10 cellular contexts compared by ENCODE assay signal in the genomic region with DNA sequence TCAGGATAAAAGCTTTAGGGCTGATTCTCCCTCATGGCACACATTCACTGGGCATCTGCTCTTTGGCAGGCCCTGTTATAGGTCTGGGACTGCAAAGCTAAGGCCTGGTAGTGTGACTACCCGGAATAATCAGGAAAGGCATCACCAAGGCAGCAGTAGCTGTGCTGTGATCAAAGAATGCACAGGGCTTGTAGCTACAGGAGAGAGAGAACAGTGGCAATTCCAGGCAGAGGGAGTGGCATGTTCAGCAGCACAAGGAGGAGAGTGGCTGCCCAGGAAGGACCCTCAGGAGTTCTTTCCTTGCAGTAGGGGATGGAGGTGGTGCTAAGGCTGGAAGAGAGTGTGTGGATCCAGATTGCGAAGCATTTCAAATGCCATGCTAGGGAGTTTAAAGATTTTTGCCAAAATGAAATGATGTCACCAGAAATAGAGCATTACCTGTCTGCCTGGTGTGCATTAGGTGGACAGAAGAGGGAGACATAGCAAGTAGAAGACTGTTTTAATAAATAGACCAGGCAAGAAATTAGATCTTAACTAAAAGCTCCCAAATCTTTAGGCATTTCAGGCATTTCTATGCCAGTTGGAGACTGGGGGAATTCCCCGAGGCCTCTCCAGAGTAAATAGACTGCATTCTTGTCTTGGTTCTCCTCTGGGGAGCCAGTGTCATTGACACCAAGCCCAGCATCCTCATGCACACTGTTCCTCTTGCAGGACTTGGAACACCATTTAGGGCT.
DNase-seq lines count a peak whose midpoint lies in the region; ATAC-seq and TF ChIP-seq lines count a peak whose summit lies in the region.
"Had no signal": no experiment of that assay in that cellular context is flagged by ENCODE, and none has a peak within 500 bp of the region (broad histone marks: within the 10 kb centered on the region; RNA-seq: fewer than 3 reads in every experiment).

No MANE protein-coding gene starts in this region.

- H3K36me3 ChIP-seq in PC-9 (ENCODE audit: low read depth) = peaks cover 17% of the 10 kb centered on the region; the same call in 1 of the 2 replicates

- no peaks in the 10 kb centered on the region for H3K4me1 ChIP-seq in PC-9 (replicated peaks; ENCODE audit: insufficient read depth)
- H3K4me1 ChIP-seq: tibial nerve had no signal

- TF ChIP-seq CTCF in GM12873 (IDR thresholded peaks at IDR 0.05; ENCODE audit: insufficient read depth, low read depth, low read length, missing control alignments) = peak; percentile 35
- TF ChIP-seq CTCF in PC-9 (conservative IDR thresholded peaks at IDR 0.05) = peak; percentile 55
- TF ChIP-seq CTCF in epithelial cell of proximal tubule (conservative IDR thresholded peaks at IDR 0.05; ENCODE audit: low read depth, low read length) = peak; percentile 53
- peak; percentile 52 for TF ChIP-seq CTCF in osteocyte (IDR thresholded peaks at IDR 0.05)

- no peaks in the 10 kb centered on the region for H3K27me3 ChIP-seq in PC-9 (ENCODE audit: insufficient read depth, low read depth)
- H3K27me3 ChIP-seq: tibial nerve had no signal

- H2AFZ ChIP-seq in PC-9 = no peak overlapping the region

- H3K4me3 Mint-ChIP-seq in osteocyte (ENCODE audit: unreplicated experiment) = no peak overlapping the region

- no peaks in the 10 kb centered on the region for H3K79me2 ChIP-seq in PC-9 (ENCODE audit: low read depth)

- no peak for ATAC-seq in HG03378 (IDR thresholded peaks at IDR 0.05; ENCODE audit: unreplicated experiment)
- no peak for ATAC-seq in GM18907 (IDR thresholded peaks at IDR 0.05; ENCODE audit: unreplicated experiment)
- ATAC-seq: Panc1 had no signal

- BruUV-seq in PC-9 (replicated peaks; lab: Mats Ljungman, UMichigan) = no TSS peak

- H3K4me2 ChIP-seq in PC-9 = no peak overlapping the region

- DNase-seq in PC-9 (peak in 1 of 2 experiments; percentile 34), epithelial cell of proximal tubule (ENCODE audit: low read depth) (no peak), osteocyte (ENCODE audit: extremely low spot score, unreplicated experiment) (no peak), HUDEP-2 (lab: John Stamatoyannopoulos, UW; ENCODE audit: unreplicated experiment in 76 of 76) (no peak), NCI-H1694 treated with DMSO at 0.1 percent for 48 hours (lab: John Stamatoyannopoulos, UW) (no peak)

- no peak overlapping the region for H3K27ac ChIP-seq in PC-9
- H3K27ac ChIP-seq: tibial nerve had no signal

- no peaks in the 10 kb centered on the region for H3K9me3 Mint-ChIP-seq in osteocyte (ENCODE audit: unreplicated experiment)

- CTCF ChIA-PET in PC-9 (lab: Charles Lee) = interaction anchor here (0.5 to 0.9 kb wide), 2 partner anchors 166 to 247 kb away, joined by 3 to 4 read pairs; a partner anchor contains a TSS

- intact Hi-C loops in PC-9 (cut with micrococcal nuclease; ENCODE audit: unreplicated experiment) = loop anchor here (5.0 kb wide), 1 partner anchor 250 kb away; no protein-coding TSS in a partner anchor

- H3K9me3 ChIP-seq in PC-9 (ENCODE audit: insufficient read depth, low read depth) = no peaks in the 10 kb centered on the region
- H3K9me3 ChIP-seq: tibial nerve had no signal

- H4K20me1 ChIP-seq in PC-9 (ENCODE audit: insufficient read depth) = peaks cover 8% of the 10 kb centered on the region; the same call in 1 of the 2 replicates

- H3K36me3 Mint-ChIP-seq in osteocyte (ENCODE audit: unreplicated experiment) = peaks cover 70% of the 10 kb centered on the region

- POLR2A ChIA-PET in PC-9 (lab: Charles Lee; ENCODE audit: unreplicated experiment) = interaction anchor here (0.5 kb wide), 1 partner anchor 8 kb away, joined by 3 read pairs; no protein-coding TSS in a partner anchor

- peaks cover 9% of the 10 kb centered on the region for H3K4me1 Mint-ChIP-seq in osteocyte (ENCODE audit: unreplicated experiment)

- H3K4me3 ChIP-seq in PC-9 (no peak overlapping the region), epithelial cell of proximal tubule (ENCODE audit: low read depth, low read length) (no peak overlapping the region)
- H3K4me3 ChIP-seq: tibial nerve had no signal

- peak overlapping the region; percentile 37 for H3K27ac Mint-ChIP-seq in osteocyte (ENCODE audit: unreplicated experiment)

- H3K9me2 ChIP-seq in PC-9 (ENCODE audit: insufficient read depth) = no peaks in the 10 kb centered on the region

- H3K27me3 Mint-ChIP-seq in osteocyte (ENCODE audit: unreplicated experiment) = no peaks in the 10 kb centered on the region

- no peaks in the 10 kb centered on the region; the same call in 1 of the 2 replicates for H3F3A ChIP-seq in PC-9 (ENCODE audit: insufficient read depth, low read depth)
